ENCODE assay signal across 1 cellular context in the genomic region with DNA sequence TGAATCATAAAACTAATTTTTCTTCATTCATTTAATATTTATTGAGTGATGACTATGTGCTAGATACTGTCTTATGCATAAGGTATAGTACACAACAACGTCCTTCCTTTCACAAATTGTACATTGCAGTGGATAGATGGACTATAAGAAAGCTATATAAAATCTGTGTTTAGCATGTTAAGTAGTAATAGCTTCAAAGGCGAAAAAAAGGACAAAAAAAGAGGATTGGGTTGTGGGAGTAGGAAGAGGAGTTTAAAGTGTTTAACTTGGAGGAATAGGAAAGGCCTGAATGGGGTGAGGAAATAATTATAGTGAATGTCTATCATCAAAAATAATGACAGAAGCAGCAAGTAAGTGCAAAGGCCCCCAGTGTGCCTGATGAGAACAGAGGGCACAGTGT.
TF ChIP-seq lines count a peak whose summit lies in the region.

No MANE protein-coding gene starts in this region.

TF ChIP-seq in IMR-90, 13 proteins besides CTCF, POLR2A, EP300 and RAD21:
- TF ChIP-seq CHD1 (IDR thresholded peaks at IDR 0.05; ENCODE audit: low read depth, low read length) (no peak), RFX5 (IDR thresholded peaks at IDR 0.05; ENCODE audit: low read depth, low read length) (no peak), CEBPB (IDR thresholded peaks at IDR 0.05; ENCODE audit: low read depth, low read length) (no peak), MAFK (IDR thresholded peaks at IDR 0.05; ENCODE audit: low read depth, low read length) (no peak), BHLHE40 (IDR thresholded peaks at IDR 0.05; ENCODE audit: low read depth, low read length) (no peak), ELK1 (IDR thresholded peaks at IDR 0.05; ENCODE audit: borderline replicate concordance, low read depth, low read length) (no peak), RCOR1 (IDR thresholded peaks at IDR 0.05; ENCODE audit: insufficient replicate concordance, low read length) (no peak), MAZ (IDR thresholded peaks at IDR 0.05; ENCODE audit: borderline replicate concordance, low read depth, low read length) (no peak), MXI1 (IDR thresholded peaks at IDR 0.05; ENCODE audit: borderline replicate concordance, low read depth, low read length) (no peak), USF2 (IDR thresholded peaks at IDR 0.05; ENCODE audit: low read depth, low read length) (no peak), NFE2L2 (IDR thresholded peaks at IDR 0.05; ENCODE audit: low read depth, low read length) (no peak), SMC3 (IDR thresholded peaks at IDR 0.05; ENCODE audit: low read depth, low read length) (no peak), FOS (IDR thresholded peaks at IDR 0.05; ENCODE audit: low read depth, low read length) (no peak)
